8 cellular contexts compared by ENCODE assay signal in genomic region chr19:49818691-49819331, GRCh38. TPM values are rescaled to one million over a fixed set of nuclear protein-coding genes. Genes with fewer than 3 reads are reported as not detected.
DNase-seq lines count a peak whose midpoint lies in the region; ATAC-seq and TF ChIP-seq lines count a peak whose summit lies in the region.

No MANE protein-coding gene starts in this region.

- H3K4me3 ChIP-seq in GM23248 (peak overlapping the region; percentile 89), SK-N-MC (peak overlapping the region; percentile 84), fibroblast of pulmonary artery (replicated peaks; ENCODE audit: low read depth, low read length) (peak overlapping the region; percentile 99), skeletal muscle cell (ENCODE audit: low read depth, low read length) (peak overlapping the region; percentile 84)

- H3F3A ChIP-seq in GM23248 (ENCODE audit: insufficient read depth): no peaks in the 10 kb centered on the region

- peaks cover 51% of the 10 kb centered on the region for H3K79me2 ChIP-seq in GM23248 (ENCODE audit: insufficient read depth)

- H2AFZ ChIP-seq in GM23248: peak overlapping the region; percentile 75

- peak overlapping the region; percentile 80 for H3K4me2 ChIP-seq in GM23248 (ENCODE audit: unreplicated experiment)

- DNase-seq in GM23248 (peak; percentile 47), SK-N-MC (ENCODE audit: low read depth, low spot score) (no peak), fibroblast of pulmonary artery (ENCODE audit: low read depth) (no peak), skeletal muscle cell (ENCODE audit: low read depth) (no peak), DMS153 treated with DMSO at 0.1 percent for 48 hours (lab: John Stamatoyannopoulos, UW; ENCODE audit: unreplicated experiment) (no peak), iPS-NIHi7 (ENCODE audit: extremely low spot score) (no peak), NCI-H2171 treated with DMSO at 0.1 percent for 48 hours (lab: John Stamatoyannopoulos, UW) (no peak)

- H3K36me3 ChIP-seq in GM23248 (ENCODE audit: low read depth) (no peaks in the 10 kb centered on the region; the same call in 1 of the 2 replicates), SK-N-MC (ENCODE audit: insufficient read depth, low read length) (peaks cover 10% of the 10 kb centered on the region; the same call in 1 of the 2 replicates)

- no peak for TF ChIP-seq CTCF in fibroblast of pulmonary artery (IDR thresholded peaks at IDR 0.05; ENCODE audit: low read length, missing control alignments)

- WGBS in GM23248 (ENCODE audit: low coverage in 1 of 2, low lambda C conversion rate in 2 of 2, missing lambda C conversion rate in 2 of 2), 2 experiments: 3 to 6% methylated on average over 7 to 14 of the region's 14 CpGs

- no peaks in the 10 kb centered on the region for H4K20me1 ChIP-seq in GM23248 (ENCODE audit: insufficient read depth)

- H3K4me1 ChIP-seq in GM23248 (ENCODE audit: insufficient read depth): peaks cover 13% of the 10 kb centered on the region

- H3K9ac ChIP-seq in GM23248 (peak overlapping the region; percentile 95), SK-N-MC (ENCODE audit: insufficient read length) (peak overlapping the region; percentile 85)

- no peaks in the 10 kb centered on the region for H3K9me3 ChIP-seq in GM23248 (ENCODE audit: low read depth)
- no peaks in the 10 kb centered on the region for H3K9me3 ChIP-seq in SK-N-MC (ENCODE audit: low read depth, low read length)

- H3K9me2 ChIP-seq in GM23248 (ENCODE audit: insufficient read depth): no peaks in the 10 kb centered on the region

- no peaks in the 10 kb centered on the region for H3K27me3 ChIP-seq in GM23248 (replicated peaks; ENCODE audit: insufficient read depth)

- in situ Hi-C loops in GM23248 (cut with MboI): no loop called here

- no peak for ATAC-seq in HG03159 (IDR thresholded peaks at IDR 0.05; ENCODE audit: unreplicated experiment)

- H3K27ac ChIP-seq in GM23248 (peak overlapping the region; percentile 96), SK-N-MC (no peak overlapping the region)

RNA-seq across cellular contexts. Expression of gene MED25, which starts 0.7 kb away (rescaled TPM):
- 21.8 and 24.2 TPM in 2 replicates for total RNA-seq in GM23248 (2014; rRNA removed; shearing (Covaris generic))
- polyA plus RNA-seq in GM23248 (2016; fragmentation: Nextera tagmentation; extraction: Ambion mirVana): 17.4 and 21.9 TPM in 2 replicates

RNA-seq across cellular contexts. Expression of gene FUZ, which starts 5.7 kb away (rescaled TPM):
- total RNA-seq in GM23248 (2014; rRNA removed; shearing (Covaris generic)): 17.7 and 21.1 TPM in 2 replicates
- polyA plus RNA-seq in GM23248 (2016; fragmentation: Nextera tagmentation; extraction: Ambion mirVana): 11.7 and 15.1 TPM in 2 replicates

RNA-seq across cellular contexts. Expression of gene PTOV1, which starts 32.1 kb away (rescaled TPM):
- total RNA-seq in GM23248 (2014; rRNA removed; shearing (Covaris generic)): 53.1 and 88.0 TPM in 2 replicates
- 88.9 and 91.7 TPM in 2 replicates for polyA plus RNA-seq in GM23248 (2016; fragmentation: Nextera tagmentation; extraction: Ambion mirVana)

RNA-seq across cellular contexts. Expression of gene PNKP, which starts 48.6 kb away (rescaled TPM):
- total RNA-seq in GM23248 (2014; rRNA removed; shearing (Covaris generic)): 31.5 and 35.9 TPM in 2 replicates
- 32.7 and 42.2 TPM in 2 replicates for polyA plus RNA-seq in GM23248 (2016; fragmentation: Nextera tagmentation; extraction: Ambion mirVana)

RNA-seq across cellular contexts. Expression of gene AP2A1, which starts 52.0 kb away (rescaled TPM):
- 118 and 124 TPM in 2 replicates for total RNA-seq in GM23248 (2014; rRNA removed; shearing (Covaris generic))
- polyA plus RNA-seq in GM23248 (2016; fragmentation: Nextera tagmentation; extraction: Ambion mirVana): 64.2 and 64.9 TPM in 2 replicates
